9 cellular contexts compared by ENCODE assay signal in the genomic region with DNA sequence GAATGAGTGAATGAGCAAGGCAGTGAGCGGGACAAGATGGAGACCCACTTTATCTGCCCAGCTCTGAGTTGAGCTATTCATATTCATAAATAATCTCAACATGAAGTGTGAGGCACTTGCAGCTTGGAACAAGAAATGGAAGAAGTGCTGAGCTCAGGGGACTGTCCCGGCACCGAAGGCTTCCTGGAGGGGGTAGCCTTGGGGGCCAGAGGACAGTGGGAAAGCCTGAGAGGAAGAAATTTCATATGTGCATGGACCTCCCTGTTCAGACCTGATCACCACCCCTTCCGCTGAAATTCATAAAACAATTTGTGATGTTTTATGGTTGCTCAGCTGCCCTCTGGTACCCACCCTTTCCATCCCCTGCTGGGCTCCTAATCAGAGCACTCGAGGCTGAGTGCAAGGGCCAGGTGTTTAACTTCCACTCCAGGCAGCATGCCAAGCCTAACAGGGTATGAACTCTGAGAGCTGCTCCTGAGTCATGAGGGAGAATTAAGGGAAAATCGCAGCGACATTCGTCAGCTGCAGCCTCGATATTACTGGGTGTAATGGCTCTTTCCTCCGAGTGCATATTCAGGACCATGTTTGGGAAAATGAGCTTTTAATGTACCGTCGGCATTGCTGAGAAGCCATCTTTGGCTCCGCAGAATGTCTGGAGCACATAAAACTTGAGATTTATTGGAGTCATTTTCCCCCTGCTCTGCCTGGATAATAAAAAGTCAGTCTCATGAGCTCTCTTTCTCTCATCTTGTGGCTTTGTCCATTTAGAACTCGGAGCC.
A peak's percentile ranks its signal among the peaks of the same experiment; 100 is the strongest.
DNase-seq lines count a peak whose midpoint lies in the region; ATAC-seq and TF ChIP-seq lines count a peak whose summit lies in the region.
"Had no signal": no experiment of that assay in that cellular context is flagged by ENCODE, and none has a peak within 500 bp of the region (broad histone marks: within the 10 kb centered on the region; RNA-seq: fewer than 3 reads in every experiment).

No MANE protein-coding gene starts in this region.

- DNase-seq in ACHN (peak; percentile 75), LoVo (ENCODE audit: low spot score) (peak; percentile 93), SW480 (ENCODE audit: low spot score) (peak; percentile 55), kidney glomerular epithelial cell (lab: John Stamatoyannopoulos, UW) (peak; percentile 30), MM.1S (no peak), GM19238 (ENCODE audit: insufficient read length, low spot score) (no peak)
- DNase-seq: naive B cell had no signal

- no peak for TF ChIP-seq CTCF in MM.1S (IDR thresholded peaks at IDR 0.05; ENCODE audit: low read length)

- no peak overlapping the region for H3K9ac ChIP-seq in MM.1S (ENCODE audit: low read length)

- H3K4me1 ChIP-seq in MM.1S (ENCODE audit: low read length): peaks cover 14% of the 10 kb centered on the region

- no peaks in the 10 kb centered on the region for H4K20me1 ChIP-seq in MM.1S (ENCODE audit: insufficient read depth, low read length)

- H3K36me3 ChIP-seq in MM.1S (replicated peaks; ENCODE audit: insufficient read depth, low read length): no peaks in the 10 kb centered on the region

- no peak overlapping the region for H2AFZ ChIP-seq in MM.1S (ENCODE audit: low read length)

- H3K79me2 ChIP-seq in MM.1S (ENCODE audit: low read length): peaks cover 55% of the 10 kb centered on the region

- H3K9me3 ChIP-seq in MM.1S (replicated peaks; ENCODE audit: insufficient read depth, low read length): no peaks in the 10 kb centered on the region

- ATAC-seq in GM18520 (IDR thresholded peaks at IDR 0.05; ENCODE audit: unreplicated experiment): no peak
- ATAC-seq in GM18909 (IDR thresholded peaks at IDR 0.05; ENCODE audit: poor library complexity, unreplicated experiment): no peak

- H3K27ac ChIP-seq in MM.1S (ENCODE audit: low read length): no peak overlapping the region

- H3K4me3 ChIP-seq in MM.1S (ENCODE audit: low read length): no peak overlapping the region

- no peaks in the 10 kb centered on the region for H3K9me2 ChIP-seq in MM.1S (replicated peaks; ENCODE audit: insufficient read depth, low read length)

- no peaks in the 10 kb centered on the region for H3K27me3 ChIP-seq in MM.1S (replicated peaks; ENCODE audit: insufficient read depth, low read length)

- in situ Hi-C loops in ACHN (cut with HindIII; ENCODE audit: low pct_ligation_motif_present, low pct_unique_long_range_greater_than_20kb, low sequenced_read_pairs): no loop called here

- H3K4me2 ChIP-seq in MM.1S (ENCODE audit: low read depth, low read length): no peak overlapping the region

- no peaks in the 10 kb centered on the region for H3F3A ChIP-seq in MM.1S (ENCODE audit: insufficient read depth, low read length)

Comparison
In these comparisons a context has a peak if more than half of its experiments do, and no peak if none do; other contexts are left out.
1. DNase-seq: peak in ACHN (single experiment), LoVo (single experiment), SW480 (single experiment) and kidney glomerular epithelial cell (single experiment); none in MM.1S (single experiment) and GM19238 (single experiment).